In the genomic region with DNA sequence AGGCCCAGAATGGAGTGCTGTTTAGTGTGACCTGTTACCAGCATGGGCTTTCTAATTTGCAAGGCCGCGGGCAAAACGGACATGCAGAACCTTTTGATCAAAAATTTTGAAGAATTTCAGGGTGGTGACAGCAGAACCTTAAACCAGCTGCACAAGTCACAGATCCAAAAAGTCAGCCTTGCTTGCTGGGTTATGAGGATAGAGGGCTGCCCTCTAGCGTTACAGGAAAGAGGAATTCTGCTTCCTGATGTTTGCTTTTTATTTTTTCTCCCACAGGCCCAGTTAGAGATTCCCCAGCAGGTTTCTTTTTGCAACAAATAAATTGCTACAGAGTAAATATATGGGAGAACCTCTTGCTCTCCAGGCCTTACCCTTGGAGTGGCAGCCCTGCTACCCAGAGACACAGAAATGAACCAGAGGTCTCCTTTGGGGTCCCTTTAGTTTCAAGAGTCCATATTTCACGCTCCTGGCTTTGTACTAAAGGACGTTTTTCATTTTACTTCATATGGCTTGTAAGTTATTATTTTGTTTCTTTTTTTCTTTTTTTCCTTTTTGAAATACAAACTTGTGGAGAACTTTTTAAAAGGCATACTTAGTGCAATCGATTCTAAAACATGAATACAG, we compare ENCODE assay signal across 1 cellular context.
TF ChIP-seq lines count a peak whose summit lies in the region.

No MANE protein-coding gene starts in this region.

TF ChIP-seq in GM23338, 12 proteins besides CTCF, POLR2A, EP300 and RAD21 (continued from another document):
- TF ChIP-seq, protein P1, sequence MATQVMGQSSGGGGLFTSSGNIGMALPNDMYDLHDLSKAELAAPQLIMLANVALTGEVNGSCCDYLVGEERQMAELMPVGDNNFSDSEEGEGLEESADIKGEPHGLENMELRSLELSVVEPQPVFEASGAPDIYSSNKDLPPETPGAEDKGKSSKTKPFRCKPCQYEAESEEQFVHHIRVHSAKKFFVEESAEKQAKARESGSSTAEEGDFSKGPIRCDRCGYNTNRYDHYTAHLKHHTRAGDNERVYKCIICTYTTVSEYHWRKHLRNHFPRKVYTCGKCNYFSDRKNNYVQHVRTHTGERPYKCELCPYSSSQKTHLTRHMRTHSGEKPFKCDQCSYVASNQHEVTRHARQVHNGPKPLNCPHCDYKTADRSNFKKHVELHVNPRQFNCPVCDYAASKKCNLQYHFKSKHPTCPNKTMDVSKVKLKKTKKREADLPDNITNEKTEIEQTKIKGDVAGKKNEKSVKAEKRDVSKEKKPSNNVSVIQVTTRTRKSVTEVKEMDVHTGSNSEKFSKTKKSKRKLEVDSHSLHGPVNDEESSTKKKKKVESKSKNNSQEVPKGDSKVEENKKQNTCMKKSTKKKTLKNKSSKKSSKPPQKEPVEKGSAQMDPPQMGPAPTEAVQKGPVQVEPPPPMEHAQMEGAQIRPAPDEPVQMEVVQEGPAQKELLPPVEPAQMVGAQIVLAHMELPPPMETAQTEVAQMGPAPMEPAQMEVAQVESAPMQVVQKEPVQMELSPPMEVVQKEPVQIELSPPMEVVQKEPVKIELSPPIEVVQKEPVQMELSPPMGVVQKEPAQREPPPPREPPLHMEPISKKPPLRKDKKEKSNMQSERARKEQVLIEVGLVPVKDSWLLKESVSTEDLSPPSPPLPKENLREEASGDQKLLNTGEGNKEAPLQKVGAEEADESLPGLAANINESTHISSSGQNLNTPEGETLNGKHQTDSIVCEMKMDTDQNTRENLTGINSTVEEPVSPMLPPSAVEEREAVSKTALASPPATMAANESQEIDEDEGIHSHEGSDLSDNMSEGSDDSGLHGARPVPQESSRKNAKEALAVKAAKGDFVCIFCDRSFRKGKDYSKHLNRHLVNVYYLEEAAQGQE (IDR thresholded peaks at IDR 0.05; ENCODE audit: unreplicated experiment): no peak
- TF ChIP-seq POLR2AphosphoS5 (IDR thresholded peaks at IDR 0.05; ENCODE audit: low read depth): no peak
